ENCODE assay signal across 1 cellular context in genomic region chr11:47518212-47518959, GRCh38.
TF ChIP-seq lines count a peak whose summit lies in the region.

No MANE protein-coding gene starts in this region.

TF ChIP-seq in IMR-90, 13 proteins besides CTCF, POLR2A, EP300 and RAD21:
- TF ChIP-seq MAZ (IDR thresholded peaks at IDR 0.05; ENCODE audit: borderline replicate concordance, low read depth, low read length) (no peak), RCOR1 (IDR thresholded peaks at IDR 0.05; ENCODE audit: insufficient replicate concordance, low read length) (no peak), CHD1 (IDR thresholded peaks at IDR 0.05; ENCODE audit: low read depth, low read length) (no peak), MXI1 (IDR thresholded peaks at IDR 0.05; ENCODE audit: borderline replicate concordance, low read depth, low read length) (no peak), RFX5 (IDR thresholded peaks at IDR 0.05; ENCODE audit: low read depth, low read length) (no peak), ELK1 (IDR thresholded peaks at IDR 0.05; ENCODE audit: borderline replicate concordance, low read depth, low read length) (no peak), CEBPB (IDR thresholded peaks at IDR 0.05; ENCODE audit: low read depth, low read length) (no peak), USF2 (IDR thresholded peaks at IDR 0.05; ENCODE audit: low read depth, low read length) (no peak), NFE2L2 (IDR thresholded peaks at IDR 0.05; ENCODE audit: low read depth, low read length) (no peak), SMC3 (IDR thresholded peaks at IDR 0.05; ENCODE audit: low read depth, low read length) (no peak)
